In the genomic region with DNA sequence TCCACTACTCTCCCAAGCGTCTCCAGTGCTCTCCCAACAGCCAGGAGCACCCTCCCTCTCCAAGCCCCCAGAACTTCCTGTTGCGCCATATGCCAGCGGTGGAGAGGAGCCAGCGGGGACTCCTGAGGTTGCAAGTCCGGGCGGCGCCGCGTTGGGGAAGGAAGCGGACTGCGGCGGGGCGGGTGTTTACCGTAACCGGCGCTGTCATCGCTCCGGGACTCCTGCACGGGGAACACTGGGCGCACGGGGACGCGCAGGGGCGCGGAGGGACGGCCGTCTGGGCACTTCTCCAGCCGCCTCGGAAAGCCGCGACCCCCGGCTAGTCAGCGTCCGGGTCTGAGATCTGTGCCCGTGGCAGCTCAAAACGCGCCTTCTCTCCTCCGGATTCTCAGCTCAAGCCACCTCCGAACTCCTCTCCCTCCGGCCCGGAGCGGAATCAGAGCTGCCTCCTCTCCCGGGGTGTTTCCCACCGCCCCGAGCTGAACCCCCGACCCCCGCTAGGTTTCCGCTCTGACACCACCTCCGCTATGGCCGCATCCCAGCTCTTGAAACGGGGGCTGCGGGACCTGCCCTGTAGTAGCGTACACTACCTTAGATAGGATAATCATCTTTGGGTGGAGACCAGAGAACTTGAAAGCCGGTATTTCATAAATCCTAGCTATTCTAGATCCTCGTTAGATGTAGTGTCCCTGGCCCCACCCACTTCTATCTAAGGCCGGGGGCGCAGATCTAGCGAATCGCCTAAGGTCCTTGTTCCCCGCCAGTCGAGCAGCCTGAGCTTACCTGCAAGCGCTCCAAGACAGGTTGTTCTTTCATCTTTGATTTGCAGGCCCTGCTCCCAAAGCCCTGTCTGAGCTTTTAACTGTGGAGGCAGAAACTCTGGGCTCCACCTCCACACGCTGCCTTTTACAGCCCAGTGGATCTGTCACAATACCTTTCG, we compare ENCODE assay signal across 1 cellular context.
TF ChIP-seq lines count a peak whose summit lies in the region.

A gene with protein sequence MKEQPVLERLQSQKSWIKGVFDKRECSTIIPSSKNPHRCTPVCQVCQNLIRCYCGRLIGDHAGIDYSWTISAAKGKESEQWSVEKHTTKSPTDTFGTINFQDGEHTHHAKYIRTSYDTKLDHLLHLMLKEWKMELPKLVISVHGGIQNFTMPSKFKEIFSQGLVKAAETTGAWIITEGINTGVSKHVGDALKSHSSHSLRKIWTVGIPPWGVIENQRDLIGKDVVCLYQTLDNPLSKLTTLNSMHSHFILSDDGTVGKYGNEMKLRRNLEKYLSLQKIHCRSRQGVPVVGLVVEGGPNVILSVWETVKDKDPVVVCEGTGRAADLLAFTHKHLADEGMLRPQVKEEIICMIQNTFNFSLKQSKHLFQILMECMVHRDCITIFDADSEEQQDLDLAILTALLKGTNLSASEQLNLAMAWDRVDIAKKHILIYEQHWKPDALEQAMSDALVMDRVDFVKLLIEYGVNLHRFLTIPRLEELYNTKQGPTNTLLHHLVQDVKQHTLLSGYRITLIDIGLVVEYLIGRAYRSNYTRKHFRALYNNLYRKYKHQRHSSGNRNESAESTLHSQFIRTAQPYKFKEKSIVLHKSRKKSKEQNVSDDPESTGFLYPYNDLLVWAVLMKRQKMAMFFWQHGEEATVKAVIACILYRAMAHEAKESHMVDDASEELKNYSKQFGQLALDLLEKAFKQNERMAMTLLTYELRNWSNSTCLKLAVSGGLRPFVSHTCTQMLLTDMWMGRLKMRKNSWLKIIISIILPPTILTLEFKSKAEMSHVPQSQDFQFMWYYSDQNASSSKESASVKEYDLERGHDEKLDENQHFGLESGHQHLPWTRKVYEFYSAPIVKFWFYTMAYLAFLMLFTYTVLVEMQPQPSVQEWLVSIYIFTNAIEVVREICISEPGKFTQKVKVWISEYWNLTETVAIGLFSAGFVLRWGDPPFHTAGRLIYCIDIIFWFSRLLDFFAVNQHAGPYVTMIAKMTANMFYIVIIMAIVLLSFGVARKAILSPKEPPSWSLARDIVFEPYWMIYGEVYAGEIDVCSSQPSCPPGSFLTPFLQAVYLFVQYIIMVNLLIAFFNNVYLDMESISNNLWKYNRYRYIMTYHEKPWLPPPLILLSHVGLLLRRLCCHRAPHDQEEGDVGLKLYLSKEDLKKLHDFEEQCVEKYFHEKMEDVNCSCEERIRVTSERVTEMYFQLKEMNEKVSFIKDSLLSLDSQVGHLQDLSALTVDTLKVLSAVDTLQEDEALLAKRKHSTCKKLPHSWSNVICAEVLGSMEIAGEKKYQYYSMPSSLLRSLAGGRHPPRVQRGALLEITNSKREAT (N-terminal part only) (minus strand): TSS at position 881 of the 940 bp plus-strand sequence. CDS start 65 bp downstream, at position 816.

TF ChIP-seq in K562, 482 proteins besides CTCF, POLR2A, EP300 and RAD21:
- no peak for TF ChIP-seq KAT2B (IDR thresholded peaks at IDR 0.05; ENCODE audit: low read depth, low read length)
- TF ChIP-seq, protein P1, sequence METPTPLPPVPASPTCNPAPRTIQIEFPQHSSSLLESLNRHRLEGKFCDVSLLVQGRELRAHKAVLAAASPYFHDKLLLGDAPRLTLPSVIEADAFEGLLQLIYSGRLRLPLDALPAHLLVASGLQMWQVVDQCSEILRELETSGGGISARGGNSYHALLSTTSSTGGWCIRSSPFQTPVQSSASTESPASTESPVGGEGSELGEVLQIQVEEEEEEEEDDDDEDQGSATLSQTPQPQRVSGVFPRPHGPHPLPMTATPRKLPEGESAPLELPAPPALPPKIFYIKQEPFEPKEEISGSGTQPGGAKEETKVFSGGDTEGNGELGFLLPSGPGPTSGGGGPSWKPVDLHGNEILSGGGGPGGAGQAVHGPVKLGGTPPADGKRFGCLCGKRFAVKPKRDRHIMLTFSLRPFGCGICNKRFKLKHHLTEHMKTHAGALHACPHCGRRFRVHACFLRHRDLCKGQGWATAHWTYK (CRISPR knock-in tag; IDR thresholded peaks at IDR 0.05), result 0 out of 2 replicates have a peak, but pooled peaks have one; percentile 33
- peak; percentile 7 to 29; a peak in 3 of 4 replicates for TF ChIP-seq NRF1 (conservative IDR thresholded peaks at IDR 0.05 in 1 of 2, IDR thresholded peaks at IDR 0.05 in 1 of 2)
- TF ChIP-seq CEBPB (tag; IDR thresholded peaks at IDR 0.05), result peak; percentile 78
- TF ChIP-seq, protein P2, sequence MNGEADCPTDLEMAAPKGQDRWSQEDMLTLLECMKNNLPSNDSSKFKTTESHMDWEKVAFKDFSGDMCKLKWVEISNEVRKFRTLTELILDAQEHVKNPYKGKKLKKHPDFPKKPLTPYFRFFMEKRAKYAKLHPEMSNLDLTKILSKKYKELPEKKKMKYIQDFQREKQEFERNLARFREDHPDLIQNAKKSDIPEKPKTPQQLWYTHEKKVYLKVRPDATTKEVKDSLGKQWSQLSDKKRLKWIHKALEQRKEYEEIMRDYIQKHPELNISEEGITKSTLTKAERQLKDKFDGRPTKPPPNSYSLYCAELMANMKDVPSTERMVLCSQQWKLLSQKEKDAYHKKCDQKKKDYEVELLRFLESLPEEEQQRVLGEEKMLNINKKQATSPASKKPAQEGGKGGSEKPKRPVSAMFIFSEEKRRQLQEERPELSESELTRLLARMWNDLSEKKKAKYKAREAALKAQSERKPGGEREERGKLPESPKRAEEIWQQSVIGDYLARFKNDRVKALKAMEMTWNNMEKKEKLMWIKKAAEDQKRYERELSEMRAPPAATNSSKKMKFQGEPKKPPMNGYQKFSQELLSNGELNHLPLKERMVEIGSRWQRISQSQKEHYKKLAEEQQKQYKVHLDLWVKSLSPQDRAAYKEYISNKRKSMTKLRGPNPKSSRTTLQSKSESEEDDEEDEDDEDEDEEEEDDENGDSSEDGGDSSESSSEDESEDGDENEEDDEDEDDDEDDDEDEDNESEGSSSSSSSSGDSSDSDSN (IDR thresholded peaks at IDR 0.05; ENCODE audit: borderline replicate concordance in 1 of 2, low read depth in 2 of 2, low read length in 2 of 2), result peak; percentile 39 to 80; a peak in 1 of 4 replicates
- TF ChIP-seq HNRNPLL (IDR thresholded peaks at IDR 0.05; ENCODE audit: low read depth, low read length, poor library complexity, severe bottlenecking), result peak; percentile 53
- TF ChIP-seq CEBPG (CRISPR knock-in tag; IDR thresholded peaks at IDR 0.05), result no peak
- TF ChIP-seq CEBPG (tag; conservative IDR thresholded peaks at IDR 0.05 in 1 of 2, IDR thresholded peaks at IDR 0.05 in 1 of 2), result peak in 1 of 2 experiments; percentile 23; a peak in 1 of 4 replicates
- TF ChIP-seq L3MBTL2 (IDR thresholded peaks at IDR 0.05), result no peak
